11 cellular contexts compared by ENCODE assay signal in genomic region chr19:41428481-41428859, GRCh38. TPM values are rescaled to one million over a fixed set of nuclear protein-coding genes. Genes with fewer than 3 reads are reported as not detected.
DNase-seq lines count a peak whose midpoint lies in the region; ATAC-seq and TF ChIP-seq lines count a peak whose summit lies in the region.
"Had no signal": no experiment of that assay in that cellular context is flagged by ENCODE, and none has a peak within 500 bp of the region (broad histone marks: within the 10 kb centered on the region; RNA-seq: fewer than 3 reads in every experiment).

No MANE protein-coding gene starts in this region.

- intact Hi-C loops in CD4-positive, alpha-beta T cell (cut with DNase I, micrococcal nuclease), result no loop called here
- intact Hi-C loops in esophagus muscularis mucosa (cut with DNase I) (loop anchor here (5.0 kb wide), 1 partner anchor 76 kb away; the partner anchor contains the start of gene TGFB1), ovary (cut with DNase I) (no loop called here)

- no peak for TF ChIP-seq EP300 in esophagus muscularis mucosa (IDR thresholded peaks at IDR 0.05)
- no peak for TF ChIP-seq EP300 in ovary (IDR thresholded peaks at IDR 0.05)

- no peaks in the 10 kb centered on the region for H3K27me3 ChIP-seq in CD4-positive, alpha-beta T cell (ENCODE audit: control insufficient read depth, insufficient read depth, low read length)
- H3K27me3 ChIP-seq in RWPE2 (ENCODE audit: insufficient read depth, poor library complexity, severe bottlenecking) (no peaks in the 10 kb centered on the region), esophagus muscularis mucosa (no peaks in the 10 kb centered on the region), ovary (no peaks in the 10 kb centered on the region)

- H3K4me3 Mint-ChIP-seq in CD4-positive, alpha-beta T cell, result no peak overlapping the region

- no peak for TF ChIP-seq CTCF in CD4-positive, alpha-beta T cell (IDR thresholded peaks at IDR 0.05)
- no peak for TF ChIP-seq CTCF in RWPE2 (IDR thresholded peaks at IDR 0.05; ENCODE audit: poor library complexity, severe bottlenecking)
- TF ChIP-seq CTCF in esophagus muscularis mucosa (IDR thresholded peaks at IDR 0.05), result no peak
- TF ChIP-seq CTCF in ovary (IDR thresholded peaks at IDR 0.05), result no peak

- H3K4me3 ChIP-seq in RWPE2 (ENCODE audit: severe bottlenecking) (no peak overlapping the region), esophagus muscularis mucosa (peak overlapping the region; percentile 56 to 71 (median 62)), ovary (peak overlapping the region; percentile 54)

- TF ChIP-seq POLR2A in esophagus muscularis mucosa (IDR thresholded peaks at IDR 0.05; ENCODE audit: low read depth) (no peak), ovary (IDR thresholded peaks at IDR 0.05) (no peak)

- no peaks in the 10 kb centered on the region for H3K9me3 Mint-ChIP-seq in CD4-positive, alpha-beta T cell

- WGBS in esophagus muscularis mucosa, result 39% methylated on average over 1 of the region's 1 CpG
- 71 to 86% (median 74%) methylated on average over 1 of the region's 1 CpG for WGBS in ovary, 3 donors

- DNase-seq in CD4-positive, alpha-beta T cell, result no peak
- DNase-seq in RWPE2 (ENCODE audit: low spot score) (no peak), esophagus muscularis mucosa (ENCODE audit: extremely low spot score) (no peak), ovary (no peak), HUDEP-2 (lab: John Stamatoyannopoulos, UW; ENCODE audit: unreplicated experiment in 76 of 76) (no peak)
- no peak for DNase-seq in stimulated activated CD4-positive, alpha-beta T cell treated with anti-CD3 and anti-CD28 coated beads, Interleukin-2, amount 100 ng/mL, for 24 hours
- DNase-seq: activated gamma-delta T cell, GDM1 had no signal

- H3K27ac Mint-ChIP-seq in CD4-positive, alpha-beta T cell, result peak overlapping the region; percentile 75

- peaks cover 48% of the 10 kb centered on the region for H3K36me3 Mint-ChIP-seq in CD4-positive, alpha-beta T cell (ENCODE audit: low read depth)

- CTCF ChIA-PET in CD4-positive, alpha-beta T cell (lab: Charles Lee), result interaction anchor here (0.5 to 1.2 kb wide), 3 partner anchors 11 to 292 kb away, joined by 3 to 6 read pairs (median 4); partner anchors contain the start of gene DMAC2

- no peak for ATAC-seq in CD4-positive, alpha-beta T cell (ENCODE audit: poor library complexity)
- ATAC-seq in RWPE2 (ENCODE audit: low read depth), result no peak
- no peak for ATAC-seq in HG03565 (IDR thresholded peaks at IDR 0.05; ENCODE audit: unreplicated experiment)
- no peak for ATAC-seq in GM19035 (IDR thresholded peaks at IDR 0.05; ENCODE audit: unreplicated experiment)

- H3K4me1 ChIP-seq in RWPE2 (ENCODE audit: insufficient read depth, poor library complexity, severe bottlenecking) (no peaks in the 10 kb centered on the region), esophagus muscularis mucosa (peaks cover 47 to 55% (median 52%) of the 10 kb centered on the region in 4 donors), ovary (ENCODE audit: insufficient read depth) (peaks cover 6% of the 10 kb centered on the region)

- no peaks in the 10 kb centered on the region for H3K27me3 Mint-ChIP-seq in CD4-positive, alpha-beta T cell

- POLR2A ChIA-PET in CD4-positive, alpha-beta T cell (lab: Charles Lee), result interaction anchor here (1.2 to 1.7 kb wide), 2 partner anchors 11 to 164 kb away, joined by 4 to 8 read pairs; partner anchors contain the start of genes DMAC2 and HNRNPUL1

- no peaks in the 10 kb centered on the region for H3K9me3 ChIP-seq in CD4-positive, alpha-beta T cell (ENCODE audit: control insufficient read depth, low read length)
- H3K9me3 ChIP-seq in RWPE2 (ENCODE audit: severe bottlenecking) (no peaks in the 10 kb centered on the region), esophagus muscularis mucosa (no peaks in the 10 kb centered on the region), ovary (no peaks in the 10 kb centered on the region)

- peak overlapping the region; percentile 41 for H3K27ac ChIP-seq in CD4-positive, alpha-beta T cell (ENCODE audit: low read depth, low read length)
- H3K27ac ChIP-seq in RWPE2 (ENCODE audit: poor library complexity, severe bottlenecking), result peak overlapping the region; percentile 29
- peak overlapping the region; percentile 82 to 86 (median 86) for H3K27ac ChIP-seq in esophagus muscularis mucosa (replicated peaks in 1 of 4)
- peak overlapping the region in 1 of 2 donors; percentile 68 for H3K27ac ChIP-seq in ovary
- H3K27ac ChIP-seq: KMS-11 had no signal

- H3K36me3 ChIP-seq in RWPE2 (ENCODE audit: low read depth) (peaks cover 18% of the 10 kb centered on the region), esophagus muscularis mucosa (peaks cover 26 to 66% (median 56%) of the 10 kb centered on the region in 4 donors), ovary (no peaks in the 10 kb centered on the region)

- H3K4me1 Mint-ChIP-seq in CD4-positive, alpha-beta T cell (ENCODE audit: low read depth), result peaks cover 36% of the 10 kb centered on the region

RNA-seq across cellular contexts. Expression of gene B3GNT8, which starts 1.3 kb away (rescaled TPM):
- total RNA-seq in CD4-positive, alpha-beta T cell, result 1 to 10 TPM in 1 of 2 experiments, under 1 TPM in 1; 0.58 to 1.2 TPM
- 10 to 100 TPM in 1 of 4 donors, 1 to 10 TPM in 3; 1.2 to 12.0 (median 5.0) TPM for total RNA-seq in esophagus muscularis mucosa
- 1 to 10 TPM in 4 of 7 donors, under 1 TPM in 3; 0.51 to 2.2 (median 1.2) TPM for total RNA-seq in ovary
- polyA plus RNA-seq in ovary, result 1 to 10 TPM in 1 of 2 donors, not detected in 1; 1.1 TPM

RNA-seq across cellular contexts. Expression of gene DMAC2, which starts 11.2 kb away (rescaled TPM):
- 10 to 100 TPM; 21.6 to 25.7 TPM for total RNA-seq in CD4-positive, alpha-beta T cell
- total RNA-seq in esophagus muscularis mucosa (10 to 100 TPM; 41.9 to 70.6 (median 61.2) TPM), ovary (10 to 100 TPM; 23.1 to 35.9 (median 33.1) TPM)
- 10 to 100 TPM; 31.0 TPM for polyA plus RNA-seq in ovary

RNA-seq across cellular contexts. Expression of gene ERICH4, which starts 14.5 kb away (rescaled TPM):
- not detected for total RNA-seq in CD4-positive, alpha-beta T cell
- total RNA-seq in esophagus muscularis mucosa (not detected), ovary (not detected)
- polyA plus RNA-seq in ovary, result not detected

RNA-seq across cellular contexts. Expression of gene BCKDHA, which starts 30.9 kb away (rescaled TPM):
- 10 to 100 TPM; 12.2 to 13.1 TPM for total RNA-seq in CD4-positive, alpha-beta T cell
- total RNA-seq in esophagus muscularis mucosa (10 to 100 TPM; 40.7 to 75.2 (median 54.0) TPM), ovary (10 to 100 TPM; 14.3 to 31.6 (median 19.0) TPM)
- 10 to 100 TPM in 1 of 2 donors, 1 to 10 TPM in 1; 3.8 to 43.8 TPM for polyA plus RNA-seq in ovary

RNA-seq across cellular contexts. Expression of gene EXOSC5, which starts 31.3 kb away (rescaled TPM):
- 1 to 10 TPM; 6.5 to 7.5 TPM for total RNA-seq in CD4-positive, alpha-beta T cell
- total RNA-seq in esophagus muscularis mucosa, result 10 to 100 TPM; 11.2 to 15.2 (median 13.2) TPM
- total RNA-seq in ovary, result 10 to 100 TPM in 4 of 7 donors, 1 to 10 TPM in 3; 6.6 to 25.0 (median 13.8) TPM
- 10 to 100 TPM in 1 of 2 donors, 1 to 10 TPM in 1; 1.5 to 24.6 TPM for polyA plus RNA-seq in ovary
